In genomic region chr3:49723631-49724551, GRCh38 we compare ENCODE assay signal across 8 cellular contexts. TPM values are rescaled to one million over a fixed set of nuclear protein-coding genes. Genes with fewer than 3 reads are reported as not detected.
A peak's percentile ranks its signal among the peaks of the same experiment; 100 is the strongest.
DNase-seq lines count a peak whose midpoint lies in the region; ATAC-seq, FAIRE-seq and TF ChIP-seq lines count a peak whose summit lies in the region.

Gene GMPPB (minus strand): TSS chr3:49723951. CDS start chr3:49723726, 225 bp downstream.

- no peaks in the 10 kb centered on the region for H3K9me3 Mint-ChIP-seq in activated naive CD4-positive, alpha-beta T cell treated with anti-CD3 and anti-CD28 coated beads for 36 hours

- peak within 1 kb of the TSS; percentile 86 for H3K9ac ChIP-seq in SK-N-MC (ENCODE audit: insufficient read length)

- intact Hi-C loops in activated naive CD4-positive, alpha-beta T cell treated with anti-CD3 and anti-CD28 coated beads for 36 hours (cut with micrococcal nuclease), result loop anchor here (1.0 to 10.0 kb wide), 6 partner anchors 37 to 699 kb away; partner anchors contain the start of genes APEH, IMPDH2, IP6K1 and MST1

- no peaks in the 10 kb centered on the region for H3K27me3 Mint-ChIP-seq in activated naive CD4-positive, alpha-beta T cell treated with anti-CD3 and anti-CD28 coated beads for 36 hours (ENCODE audit: low read depth)

- H3K27ac ChIP-seq in SK-N-MC (peak within 1 kb of the TSS; percentile 36; the same call in 1 of the 2 replicates), neutrophil (peak within 1 kb of the TSS; percentile 87)

- H3K4me3 ChIP-seq in GM06990 (replicated peaks; ENCODE audit: low read depth, low read length), result peak within 1 kb of the TSS; percentile 99
- H3K4me3 ChIP-seq in SK-N-MC, result peak within 1 kb of the TSS; percentile 84
- peak within 1 kb of the TSS; percentile 73 to 95 for H3K4me3 ChIP-seq in neutrophil (ENCODE audit: low read depth in 1 of 2, low read length in 1 of 2)

- H3K36me3 Mint-ChIP-seq in activated naive CD4-positive, alpha-beta T cell treated with anti-CD3 and anti-CD28 coated beads for 36 hours (ENCODE audit: low read depth), result peaks cover 13% of the 10 kb centered on the region

- FAIRE-seq in frontal cortex (lab: Jason Lieb, UNC), result no peak

- H3K4me1 ChIP-seq in neutrophil (ENCODE audit: control insufficient read depth in 1 of 2, insufficient read depth in 1 of 2, low read depth in 1 of 2, low read length in 1 of 2), result peaks cover 29 to 31% of the 10 kb centered on the region in 2 experiments

- TF ChIP-seq CTCF in GM06990 (IDR thresholded peaks at IDR 0.05; ENCODE audit: insufficient read depth, low read length, poor library complexity, severe bottlenecking), result no peak
- TF ChIP-seq CTCF in neutrophil (IDR thresholded peaks at IDR 0.05), result peak; percentile 12
- no peak for TF ChIP-seq CTCF in subcutaneous adipose tissue (IDR thresholded peaks at IDR 0.05; ENCODE audit: low read depth)

- CTCF ChIA-PET in activated naive CD4-positive, alpha-beta T cell treated with anti-CD3 and anti-CD28 coated beads for 36 hours (lab: Charles Lee), result interaction anchor here (0.6 to 1.6 kb wide), 2 partner anchors 185 to 539 kb away, joined by 3 read pairs; no protein-coding TSS in a partner anchor

- ATAC-seq in HG02571 (IDR thresholded peaks at IDR 0.05; ENCODE audit: unreplicated experiment), result peak; percentile 74

- H3K4me3 Mint-ChIP-seq in activated naive CD4-positive, alpha-beta T cell treated with anti-CD3 and anti-CD28 coated beads for 36 hours, result peak within 1 kb of the TSS; percentile 96

- peaks cover 33% of the 10 kb centered on the region for H3K4me1 Mint-ChIP-seq in activated naive CD4-positive, alpha-beta T cell treated with anti-CD3 and anti-CD28 coated beads for 36 hours (ENCODE audit: low read depth)

- H3K9me3 ChIP-seq in SK-N-MC (ENCODE audit: low read depth, low read length), result no peaks in the 10 kb centered on the region
- H3K9me3 ChIP-seq in neutrophil, result no peaks in the 10 kb centered on the region

- H3K27ac Mint-ChIP-seq in activated naive CD4-positive, alpha-beta T cell treated with anti-CD3 and anti-CD28 coated beads for 36 hours, result peak within 1 kb of the TSS; percentile 95

- DNase-seq in GM06990 (ENCODE audit: extremely low read depth, insufficient read length), result peak; percentile 98
- DNase-seq in NCI-H1048 (lab: John Stamatoyannopoulos, UW), result peak; percentile 93
- DNase-seq in SK-N-MC (ENCODE audit: low read depth, low spot score), result no peak
- DNase-seq in activated naive CD4-positive, alpha-beta T cell treated with anti-CD3 and anti-CD28 coated beads for 36 hours, result peak; percentile 96
- DNase-seq in frontal cortex (ENCODE audit: low spot score in 2 of 2), result peak; percentile 96 to 98

- H3K27me3 ChIP-seq in GM06990 (replicated peaks; ENCODE audit: control insufficient read depth, insufficient read depth, low read length) (no peaks in the 10 kb centered on the region), neutrophil (peaks cover 4% of the 10 kb centered on the region)

- peaks cover 31% of the 10 kb centered on the region for H3K36me3 ChIP-seq in GM06990 (ENCODE audit: control insufficient read depth, insufficient read depth, low read length)
- H3K36me3 ChIP-seq in SK-N-MC (ENCODE audit: insufficient read depth, low read length), result no peaks in the 10 kb centered on the region; the same call in 1 of the 2 replicates
- peaks cover 62% of the 10 kb centered on the region for H3K36me3 ChIP-seq in neutrophil

RNA-seq across cellular contexts. Expression of gene GMPPB, which starts in this region (rescaled TPM):
- 10 to 100 TPM; 25.6 to 27.4 TPM for total RNA-seq in activated naive CD4-positive, alpha-beta T cell treated with anti-CD3 and anti-CD28 coated beads for 36 hours
- total RNA-seq in frontal cortex (9.4 TPM), subcutaneous adipose tissue (10 to 100 TPM; 11.6 to 16.5 (median 13.7) TPM)
